1 cellular context compared by ENCODE assay signal in genomic region chr14:88815980-88816379, GRCh38.
TF ChIP-seq lines count a peak whose summit lies in the region.

No MANE protein-coding gene starts in this region.

TF ChIP-seq in K562, 482 proteins besides CTCF, POLR2A, EP300 and RAD21 (continued from another document):
- TF ChIP-seq MNT (conservative IDR thresholded peaks at IDR 0.05) (0 out of 4 replicates have a peak, but pooled peaks of 1 of the 2 experiments have one; percentile 17), CBFA2T3 (IDR thresholded peaks at IDR 0.05) (peak; percentile 90), ARHGAP35 (IDR thresholded peaks at IDR 0.05; ENCODE audit: partially characterized antibody) (no peak), LEF1 (IDR thresholded peaks at IDR 0.05) (peak; percentile 24; the same call in 1 of the 2 replicates), TOE1 (IDR thresholded peaks at IDR 0.05; ENCODE audit: borderline replicate concordance) (no peak), TOE1 (CRISPR knock-in tag; IDR thresholded peaks at IDR 0.05; ENCODE audit: borderline replicate concordance, low read depth) (no peak), SOX6 (IDR thresholded peaks at IDR 0.05) (0 out of 2 replicates have a peak, but pooled peaks have one; percentile 12), KDM1A (IDR thresholded peaks at IDR 0.05) (peak; percentile 18 to 36; a peak in 1 of 4 replicates)
